8 cellular contexts compared by ENCODE assay signal in the genomic region with DNA sequence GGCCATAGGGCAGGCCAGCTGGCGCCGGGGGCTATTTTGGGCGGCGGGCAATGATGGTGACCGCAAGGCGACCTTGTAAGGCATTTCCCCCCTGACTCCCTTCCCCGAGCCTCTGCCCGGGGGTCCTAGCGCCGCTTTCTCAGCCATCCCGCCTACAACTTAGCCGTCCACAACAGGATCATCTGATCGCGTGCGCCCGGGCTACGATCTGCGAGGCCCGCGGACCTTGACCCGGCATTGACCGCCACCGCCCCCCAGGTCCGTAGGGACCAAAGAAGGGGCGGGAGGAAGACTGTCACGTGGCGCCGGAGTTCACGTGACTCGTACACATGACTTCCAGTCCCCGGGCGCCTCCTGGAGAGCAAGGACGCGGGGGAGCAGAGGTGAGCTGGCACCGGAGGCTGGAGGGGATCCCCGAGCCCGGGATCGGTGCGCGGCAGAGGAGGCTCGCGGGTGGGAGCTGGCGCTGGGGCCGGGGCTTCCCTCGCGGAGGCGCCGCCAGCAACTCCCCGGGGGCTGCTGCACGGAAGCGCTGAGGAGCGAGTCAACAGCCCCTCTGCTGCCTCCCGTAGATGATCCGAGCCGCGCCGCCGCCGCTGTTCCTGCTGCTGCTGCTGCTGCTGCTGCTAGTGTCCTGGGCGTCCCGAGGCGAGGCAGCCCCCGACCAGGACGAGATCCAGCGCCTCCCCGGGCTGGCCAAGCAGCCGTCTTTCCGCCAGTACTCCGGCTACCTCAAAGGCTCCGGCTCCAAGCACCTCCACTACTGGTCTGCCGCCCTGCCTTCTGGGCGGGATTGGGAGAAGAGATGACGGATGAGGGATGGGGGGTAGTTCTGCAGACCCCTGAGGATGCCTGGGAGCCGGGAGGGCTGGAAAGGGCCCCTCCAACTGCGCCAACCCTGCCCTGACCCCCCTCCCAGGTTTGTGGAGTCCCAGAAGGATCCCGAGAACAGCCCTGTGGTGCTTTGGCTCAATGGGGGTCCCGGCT. TPM values are rescaled to one million over a fixed set of nuclear protein-coding genes. Genes with fewer than 3 reads are reported as not detected.
DNase-seq lines count a peak whose midpoint lies in the region; ATAC-seq and TF ChIP-seq lines count a peak whose summit lies in the region.

A gene (plus strand): TSS at position 339 of the 987 bp plus-strand sequence. CDS start 234 bp downstream, at position 573.
A gene with protein sequence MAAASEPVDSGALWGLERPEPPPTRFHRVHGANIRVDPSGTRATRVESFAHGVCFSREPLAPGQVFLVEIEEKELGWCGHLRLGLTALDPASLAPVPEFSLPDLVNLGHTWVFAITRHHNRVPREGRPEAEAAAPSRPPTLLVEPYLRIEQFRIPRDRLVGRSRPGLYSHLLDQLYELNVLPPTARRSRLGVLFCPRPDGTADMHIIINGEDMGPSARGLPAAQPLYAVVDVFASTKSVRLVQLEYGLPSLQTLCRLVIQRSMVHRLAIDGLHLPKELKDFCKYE (minus strand): TSS at position 212 of the 987 bp plus-strand sequence. CDS start 217 bp downstream, outside the sequence.

- H3K4me1 ChIP-seq in left ventricle myocardium inferior (peaks cover 50% of the 10 kb centered on the region), prostate gland (replicated peaks) (peaks cover 6% of the 10 kb centered on the region), upper lobe of right lung (peaks cover 8% of the 10 kb centered on the region)

- H3K9me3 ChIP-seq in left ventricle myocardium inferior (replicated peaks) (no peaks in the 10 kb centered on the region), prostate gland (no peaks in the 10 kb centered on the region), upper lobe of right lung (no peaks in the 10 kb centered on the region)

- H3K36me3 ChIP-seq in left ventricle myocardium inferior (peaks cover 57% of the 10 kb centered on the region), prostate gland (no peaks in the 10 kb centered on the region), upper lobe of right lung (peaks cover 36% of the 10 kb centered on the region)

- TF ChIP-seq POLR2A in prostate gland (IDR thresholded peaks at IDR 0.05): peak; percentile 56

- ATAC-seq in HG02588 (IDR thresholded peaks at IDR 0.05; ENCODE audit: unreplicated experiment) (peak; percentile 70), upper lobe of right lung (peak; percentile 91)

- intact Hi-C loops in left ventricle myocardium inferior (cut with micrococcal nuclease): loop anchor here (5.0 kb wide), 1 partner anchor 41 kb away; a partner anchor contains a TSS
- intact Hi-C loops in prostate gland (cut with DNase I): loop anchor here (2.0 to 10.0 kb wide), 2 partner anchors 44 to 74 kb away; a partner anchor contains a TSS
- intact Hi-C loops in upper lobe of right lung (cut with DNase I): no loop called here

- TF ChIP-seq CTCF in GM10266 (IDR thresholded peaks at IDR 0.05; ENCODE audit: control insufficient read depth, insufficient read depth, low read depth, missing control alignments) (peak; percentile 31), left ventricle myocardium inferior (IDR thresholded peaks at IDR 0.05; ENCODE audit: borderline replicate concordance) (no peak), prostate gland (IDR thresholded peaks at IDR 0.05) (peak in 2 of 4 experiments; percentile 28 to 35), upper lobe of right lung (IDR thresholded peaks at IDR 0.05) (no peak)

- H3K27ac ChIP-seq in left ventricle myocardium inferior (replicated peaks) (peak within 1 kb of the TSS; percentile 94), prostate gland (peak within 1 kb of the TSS; percentile 77 to 81), upper lobe of right lung (peak within 1 kb of the TSS; percentile 71)

- under 1% methylated on average over 73 of the region's 77 CpGs for WGBS in prostate gland

- DNase-seq in GM10266 (ENCODE audit: extremely low spot score): peak; percentile 98
- peak; percentile 77 for DNase-seq in NCI-H1092 treated with DMSO at 0.1 percent for 48 hours (lab: John Stamatoyannopoulos, UW)
- DNase-seq in T-helper 1 cell: peak; percentile 69 to 82 (median 78)
- DNase-seq in amniotic stem cell (lab: John Stamatoyannopoulos, UW): peak; percentile 61
- peak; percentile 96 for DNase-seq in left ventricle myocardium inferior
- peak; percentile 90 for DNase-seq in prostate gland (ENCODE audit: low spot score)
- DNase-seq in upper lobe of right lung: peak; percentile 96

- peak within 1 kb of the TSS; percentile 83 for H3K4me3 ChIP-seq in left ventricle myocardium inferior
- H3K4me3 ChIP-seq in prostate gland: peak within 1 kb of the TSS; percentile 71 to 74
- H3K4me3 ChIP-seq in upper lobe of right lung: peak within 1 kb of the TSS; percentile 80

- no peaks in the 10 kb centered on the region for H3K27me3 ChIP-seq in left ventricle myocardium inferior (ENCODE audit: low read depth)
- no peaks in the 10 kb centered on the region for H3K27me3 ChIP-seq in prostate gland (replicated peaks; ENCODE audit: insufficient read depth)
- no peaks in the 10 kb centered on the region for H3K27me3 ChIP-seq in upper lobe of right lung

RNA-seq across cellular contexts. Expression of the first gene that starts in this region (rescaled TPM):
- total RNA-seq in left ventricle myocardium inferior (116 TPM), prostate gland (100 to 1,000 TPM in 1 of 2 donors, 10 to 100 TPM in 1; 37.9 to 215 TPM), upper lobe of right lung (164 TPM)

RNA-seq across cellular contexts. Expression of the second gene that starts in this region (rescaled TPM):
- total RNA-seq in left ventricle myocardium inferior (7.6 TPM), prostate gland (10 to 100 TPM in 1 of 2 donors, 1 to 10 TPM in 1; 9.8 to 11.3 TPM), upper lobe of right lung (2.8 TPM)

Comparison
In these comparisons a context has a peak if more than half of its experiments do, and no peak if none do; other contexts are left out.
1. Peak in every context shown above with its lines: DNase-seq, ATAC-seq, H3K4me3 ChIP-seq and H3K27ac ChIP-seq.